5 cellular contexts compared by ENCODE assay signal in the genomic region with DNA sequence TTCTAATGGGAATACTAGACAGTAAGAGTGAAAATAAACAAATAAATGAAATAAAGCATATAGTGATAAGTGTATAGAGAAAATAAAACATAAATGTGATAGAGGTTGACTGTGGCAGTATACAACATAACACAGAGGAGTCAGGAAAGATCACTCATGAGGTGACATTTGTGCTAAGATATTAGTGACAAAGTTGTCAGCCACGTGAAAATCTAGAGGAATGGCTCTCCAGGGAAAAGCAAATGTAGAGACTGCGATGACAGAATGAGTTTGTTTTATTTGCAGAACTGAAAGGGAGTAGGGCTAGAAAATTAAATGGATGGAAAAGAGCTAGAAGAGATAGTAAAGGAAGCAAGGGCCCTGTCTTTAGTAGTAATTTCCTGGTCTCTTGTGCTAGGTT.
"Had no signal": no experiment of that assay in that cellular context is flagged by ENCODE, and none has a peak within 500 bp of the region (broad histone marks: within the 10 kb centered on the region; RNA-seq: fewer than 3 reads in every experiment).

No MANE protein-coding gene starts in this region.

- DNase-seq: IMR-90, KBM-7, KG1 had no signal

- H3K27ac ChIP-seq: HL-60 had no signal

- H3K4me3 ChIP-seq: K562 had no signal
